Comparison of ENCODE assay signal across 8 cellular contexts in the genomic region with DNA sequence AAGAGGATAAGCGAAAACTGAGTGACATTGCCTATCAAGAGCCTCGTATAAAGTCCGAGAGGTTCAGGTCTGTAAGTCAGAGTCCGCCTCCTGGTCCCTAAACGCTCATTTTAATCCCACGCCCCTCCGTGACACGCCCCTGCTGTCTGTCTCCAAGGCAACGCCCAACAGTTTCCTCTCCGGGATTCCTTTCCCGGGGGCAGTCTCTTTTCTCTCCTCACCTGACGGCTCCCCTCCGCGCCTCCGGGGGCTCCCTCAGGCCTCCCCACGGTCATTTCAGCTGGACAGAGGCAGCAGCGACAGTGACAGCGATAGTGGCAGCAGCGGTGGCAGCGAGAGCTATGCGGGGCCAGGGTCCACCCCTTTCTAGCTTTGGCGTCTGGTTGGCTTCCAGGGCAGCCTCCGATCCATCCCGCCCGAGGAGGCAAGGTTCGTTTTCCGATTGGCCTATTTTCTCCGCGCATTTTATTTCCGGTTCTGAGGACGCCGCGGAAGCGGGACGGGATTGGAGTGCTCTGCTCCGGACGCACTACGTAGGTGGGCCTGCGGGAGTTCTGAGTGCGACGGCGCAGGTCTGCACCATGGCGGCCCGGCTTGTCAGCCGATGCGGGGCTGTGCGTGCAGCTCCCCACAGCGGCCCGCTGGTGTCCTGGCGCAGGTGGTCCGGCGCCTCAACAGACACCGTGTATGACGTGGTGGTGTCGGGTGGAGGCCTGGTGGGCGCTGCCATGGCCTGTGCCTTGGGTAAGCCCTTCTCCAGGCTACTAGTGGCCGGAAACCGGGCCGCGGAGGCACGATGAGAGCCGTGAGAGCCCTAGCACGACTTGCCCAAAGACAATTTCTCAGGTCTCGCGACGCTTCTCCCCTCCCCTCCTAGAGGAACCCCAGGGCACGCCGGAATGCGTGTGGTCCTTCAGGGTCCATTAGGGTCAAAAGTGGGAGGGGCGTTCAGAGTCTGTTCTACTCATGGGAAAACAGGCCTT. TPM values are rescaled to one million over a fixed set of nuclear protein-coding genes. Genes with fewer than 3 reads are reported as not detected.
DNase-seq lines count a peak whose midpoint lies in the region; ATAC-seq and TF ChIP-seq lines count a peak whose summit lies in the region.

COQ6 (plus strand) TSS at position 551 of the 983 bp plus-strand sequence; CDS start at position 582, 31 bp downstream.
A gene with protein sequence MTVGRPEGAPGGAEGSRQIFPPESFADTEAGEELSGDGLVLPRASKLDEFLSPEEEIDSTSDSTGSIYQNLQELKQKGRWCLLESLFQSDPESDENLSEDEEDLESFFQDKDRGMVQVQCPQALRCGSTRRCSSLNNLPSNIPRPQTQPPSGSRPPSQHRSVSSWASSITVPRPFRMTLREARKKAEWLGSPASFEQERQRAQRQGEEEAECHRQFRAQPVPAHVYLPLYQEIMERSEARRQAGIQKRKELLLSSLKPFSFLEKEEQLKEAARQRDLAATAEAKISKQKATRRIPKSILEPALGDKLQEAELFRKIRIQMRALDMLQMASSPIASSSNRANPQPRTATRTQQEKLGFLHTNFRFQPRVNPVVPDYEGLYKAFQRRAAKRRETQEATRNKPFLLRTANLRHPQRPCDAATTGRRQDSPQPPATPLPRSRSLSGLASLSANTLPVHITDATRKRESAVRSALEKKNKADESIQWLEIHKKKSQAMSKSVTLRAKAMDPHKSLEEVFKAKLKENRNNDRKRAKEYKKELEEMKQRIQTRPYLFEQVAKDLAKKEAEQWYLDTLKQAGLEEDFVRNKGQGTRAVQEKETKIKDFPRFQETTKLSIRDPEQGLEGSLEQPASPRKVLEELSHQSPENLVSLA (minus strand): TSS at position 343 of the 983 bp plus-strand sequence. CDS start 68 bp downstream, at position 275.

- TF ChIP-seq CTCF in choroid plexus epithelial cell (conservative IDR thresholded peaks at IDR 0.05; ENCODE audit: low read depth, low read length), result no peak

- ATAC-seq in GM19043 (IDR thresholded peaks at IDR 0.05; ENCODE audit: low read depth, unreplicated experiment) (peak; percentile 91), HG03378 (IDR thresholded peaks at IDR 0.05; ENCODE audit: unreplicated experiment) (peak; percentile 88)

- H3K4me3 ChIP-seq in choroid plexus epithelial cell (ENCODE audit: low read depth, low read length), result peak within 1 kb of the TSS; percentile 99

- DNase-seq in Ammon's horn (ENCODE audit: low spot score) (peak; percentile 97), NCI-H460 (ENCODE audit: extremely low read depth, low read depth) (peak; percentile 96), choroid plexus epithelial cell (ENCODE audit: low read depth) (peak; percentile 98), kidney glomerular epithelial cell (lab: John Stamatoyannopoulos, UW) (peak; percentile 98)
- DNase-seq in activated CD4-positive, alpha-beta T cell treated with anti-CD3 and anti-CD28 coated beads for 24 hours (ENCODE audit: low read depth in 2 of 2), result peak; percentile 84 to 85
- DNase-seq in stimulated activated CD4-positive, alpha-beta T cell treated with anti-CD3 and anti-CD28 coated beads, Interleukin-1b, Interleukin-23, amount 100 ng/mL, for 1 hour (ENCODE audit: low read depth in 2 of 2), result peak; percentile 64 to 75

RNA-seq across cellular contexts. Expression of gene COQ6, which starts in this region (rescaled TPM):
- total RNA-seq in NCI-H460 (2014; rRNA removed; shearing (Covaris generic)), result 21.8 and 22.4 TPM in 2 replicates
- 75.3 and 92.8 TPM in 2 replicates for polyA plus RNA-seq in NCI-H460 (2014; cell fraction: nucleus; rRNA removed)

RNA-seq across cellular contexts. Expression of the second gene that starts in this region (rescaled TPM):
- total RNA-seq in NCI-H460 (2014; rRNA removed; shearing (Covaris generic)), result 1.9 and 2.1 TPM in 2 replicates
- polyA plus RNA-seq in NCI-H460 (2014; cell fraction: nucleus; rRNA removed), result 0.29 and 1.3 TPM in 2 replicates

Comparison
In these comparisons a context has a peak if more than half of its experiments do, and no peak if none do; other contexts are left out.
1. Peak in every context shown above with its lines: DNase-seq, ATAC-seq and H3K4me3 ChIP-seq.